9 cellular contexts compared by ENCODE assay signal in the genomic region with DNA sequence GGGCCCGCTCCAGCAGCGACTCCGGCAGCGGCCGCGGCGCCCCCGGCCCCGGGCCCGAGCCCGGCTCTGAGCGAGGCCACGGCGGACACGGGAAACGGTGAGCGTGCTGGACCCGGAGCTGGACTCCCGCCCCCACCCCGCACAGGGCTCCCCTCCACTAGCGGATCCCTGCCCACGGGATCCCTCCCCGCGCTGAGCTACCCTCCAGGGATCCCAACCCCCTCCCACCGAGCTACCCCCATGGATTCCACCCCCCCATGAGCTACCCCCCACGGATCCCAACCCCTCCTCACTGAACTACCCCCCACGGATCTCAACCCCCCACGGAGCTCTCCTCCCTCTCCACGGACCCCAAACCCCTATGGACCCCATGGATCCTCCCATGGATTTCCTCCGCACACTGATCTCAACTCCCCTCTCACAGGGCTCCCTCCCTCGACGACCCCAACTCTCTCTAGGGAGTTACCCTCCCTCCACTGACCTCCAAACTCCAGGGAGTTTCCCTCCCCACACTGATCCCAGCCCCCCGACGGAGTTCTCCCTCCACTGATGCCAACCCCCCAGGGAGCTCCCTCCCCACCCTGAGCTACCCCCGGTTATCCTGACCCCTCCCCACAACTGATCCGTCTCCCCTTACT. TPM values are rescaled to one million over a fixed set of nuclear protein-coding genes. Genes with fewer than 3 reads are reported as not detected.
DNase-seq lines count a peak whose midpoint lies in the region; ATAC-seq, FAIRE-seq and TF ChIP-seq lines count a peak whose summit lies in the region.
"Had no signal": no experiment of that assay in that cellular context is flagged by ENCODE, and none has a peak within 500 bp of the region (broad histone marks: within the 10 kb centered on the region; RNA-seq: fewer than 3 reads in every experiment).

No MANE protein-coding gene starts in this region.

- no peak overlapping the region for H2BK20ac ChIP-seq in H1 (ENCODE audit: low read length)

- H3K79me2 ChIP-seq in H1 (ENCODE audit: control insufficient read depth in 1 of 2, insufficient read depth in 2 of 2, low read length in 2 of 2): no peaks in the 10 kb centered on the region

- peaks cover 3% of the 10 kb centered on the region; the same call in 1 of the 2 replicates for H3K79me1 ChIP-seq in H1 (ENCODE audit: low read depth, low read length)

- H2AK5ac ChIP-seq in H1 (ENCODE audit: low read depth, low read length): no peak overlapping the region

- H2BK120ac ChIP-seq in H1 (replicated peaks; ENCODE audit: low read depth, low read length): no peak overlapping the region

- peak overlapping the region in 8 of 11 experiments; percentile 24 to 66 (median 40); a peak in 3 of 22 replicates for H3K9ac ChIP-seq in BLaER1 treated with 17β-estradiol and CSF1 and Interleukin-3, amounts not matched to agents 10 nM and 100 nM
- peak overlapping the region in 1 of 4 experiments; percentile 46; a peak in 1 of 7 replicates for H3K9ac ChIP-seq in H1 (replicated peaks in 1 of 4; ENCODE audit: extremely low read depth in 1 of 4, low read depth in 3 of 4, low read length in 3 of 4)

- H3K18ac ChIP-seq in H1 (ENCODE audit: extremely low read depth, low read length): peak overlapping the region; percentile 62

- no peak overlapping the region for H3K23ac ChIP-seq in H1 (ENCODE audit: insufficient read length)

- H3K56ac ChIP-seq in H1 (replicated peaks; ENCODE audit: insufficient read length, low read depth, low read length): no peak overlapping the region

- TF ChIP-seq POLR2A in H1 (IDR thresholded peaks at IDR 0.05; ENCODE audit: control extremely low read depth in 1 of 2, low read depth in 2 of 2, low read length in 2 of 2): no peak

- ATAC-seq in RWPE2 (ENCODE audit: low read depth) (no peak), omental fat pad (ENCODE audit: low FRiP score) (peak; percentile 4)

- H2BK5ac ChIP-seq in H1 (ENCODE audit: low read depth, low read length): no peak overlapping the region

- peak overlapping the region; percentile 81 to 97 (median 93) for H3K4me2 ChIP-seq in BLaER1 treated with 17β-estradiol and CSF1 and Interleukin-3, amounts not matched to agents 10 nM and 100 nM
- H3K4me2 ChIP-seq in H1 (ENCODE audit: insufficient read depth in 1 of 2, low read depth in 2 of 2, low read length in 2 of 2): peak overlapping the region; percentile 70 to 90

- H3K36me3 ChIP-seq in BLaER1 treated with 17β-estradiol and CSF1 and Interleukin-3, amounts not matched to agents 10 nM and 100 nM: no peaks in the 10 kb centered on the region
- H3K36me3 ChIP-seq in RWPE2 (ENCODE audit: low read depth) (no peaks in the 10 kb centered on the region), H1 (ENCODE audit: control insufficient read depth in 2 of 4, insufficient read depth in 4 of 4, low read length in 3 of 4) (peaks cover 2 to 8% (median 3%) of the 10 kb centered on the region in 4 experiments; a peak in 4 of 8 replicates)

- peaks cover 15% of the 10 kb centered on the region for H3K23me2 ChIP-seq in H1 (ENCODE audit: low read depth, low read length)

- peaks cover 0 to 22% (median 15%) of the 10 kb centered on the region in 10 experiments; a peak in 18 of 20 replicates for H3K4me1 ChIP-seq in BLaER1 treated with 17β-estradiol and CSF1 and Interleukin-3, amounts not matched to agents 10 nM and 100 nM
- no peaks in the 10 kb centered on the region for H3K4me1 ChIP-seq in RWPE2 (ENCODE audit: insufficient read depth, poor library complexity, severe bottlenecking)
- peaks cover 0 to 11% (median 6%) of the 10 kb centered on the region in 4 experiments; a peak in 5 of 7 replicates for H3K4me1 ChIP-seq in H1 (replicated peaks in 1 of 4; ENCODE audit: control insufficient read depth in 3 of 4, insufficient read depth in 4 of 4, low read length in 3 of 4)

- CTCF ChIA-PET in H1 (lab: Charles Lee; ENCODE audit: partially characterized antibody): interaction anchor here (0.6 to 19.4 kb wide), 10 partner anchors 8 to 207 kb away, joined by 3 to 426 read pairs (median 6); partner anchors contain the start of gene HSPB1

- no CpG with 5 or more reads among the region's 36 CpGs for WGBS in H1 (ENCODE audit: extremely low coverage in 1 of 2, insufficient coverage in 1 of 2, insufficient read length in 1 of 2, insufficient replicate concordance in 2 of 2, low coverage in 1 of 2, low lambda C conversion rate in 2 of 2, missing lambda C conversion rate in 1 of 2), 2 experiments

- TF ChIP-seq RAD21 in H1 (IDR thresholded peaks at IDR 0.05 in 1 of 2, conservative IDR thresholded peaks at IDR 0.05 in 1 of 2; ENCODE audit: low read depth in 2 of 2, low read length in 2 of 2): no peak

- no peak overlapping the region for H4K91ac ChIP-seq in H1 (replicated peaks; ENCODE audit: insufficient read length, low read length)

- TF ChIP-seq EP300 in H1 (IDR thresholded peaks at IDR 0.05; ENCODE audit: borderline replicate concordance in 1 of 2, low read depth in 2 of 2, low read length in 2 of 2): no peak

- peaks cover 62 to 90% (median 83%) of the 10 kb centered on the region in 11 experiments for H3K27me3 ChIP-seq in BLaER1 treated with 17β-estradiol and CSF1 and Interleukin-3, amounts not matched to agents 10 nM and 100 nM
- H3K27me3 ChIP-seq in RWPE2 (ENCODE audit: insufficient read depth, poor library complexity, severe bottlenecking) (peaks cover 8% of the 10 kb centered on the region), H1 (replicated peaks in 1 of 4; ENCODE audit: control insufficient read depth in 3 of 4, extremely low read depth in 1 of 4, insufficient read depth in 3 of 4, low read length in 3 of 4) (peaks cover 8 to 34% (median 17%) of the 10 kb centered on the region in 4 experiments)

- peak overlapping the region; percentile 49 to 73 (median 62) for H3K4me3 ChIP-seq in BLaER1 treated with 17β-estradiol and CSF1 and Interleukin-3, amounts not matched to agents 10 nM and 100 nM
- H3K4me3 ChIP-seq in RWPE2 (ENCODE audit: severe bottlenecking) (peak overlapping the region; percentile 68), H1 (ENCODE audit: extremely low read depth in 1 of 4, insufficient read depth in 2 of 4, low read depth in 3 of 4, low read length in 4 of 4) (peak overlapping the region; percentile 49 to 95 (median 58))

- peaks cover 0 to 6% (median 0%) of the 10 kb centered on the region in 11 experiments; a peak in 2 of 22 replicates for H3K9me3 ChIP-seq in BLaER1 treated with 17β-estradiol and CSF1 and Interleukin-3, amounts not matched to agents 10 nM and 100 nM (replicated peaks in 1 of 11)
- no peaks in the 10 kb centered on the region for H3K9me3 ChIP-seq in RWPE2 (ENCODE audit: severe bottlenecking)
- H3K9me3 ChIP-seq in H1 (ENCODE audit: insufficient read depth in 2 of 2, low read depth in 1 of 2, low read length in 1 of 2): no peaks in the 10 kb centered on the region

- H4K8ac ChIP-seq in H1 (ENCODE audit: extremely low read depth, insufficient read depth, low read length): no peak overlapping the region

- no peak for FAIRE-seq in H1 (lab: Jason Lieb, UNC)

- H4K5ac ChIP-seq in H1 (ENCODE audit: insufficient read length, low read depth, low read length): peak overlapping the region; percentile 25

- H2BK15ac ChIP-seq in H1 (ENCODE audit: low read length): no peak overlapping the region

- DNase-seq in RWPE2 (ENCODE audit: low spot score) (no peak), H1 (ENCODE audit: low read depth in 1 of 2, low spot score in 2 of 2) (no peak), omental fat pad (ENCODE audit: low spot score) (no peak), Kasumi-1 (lab: John Stamatoyannopoulos, UW) (no peak), occipital lobe (lab: John Stamatoyannopoulos, UW) (no peak), cerebellum (ENCODE audit: low spot score) (no peak), 8988T (no peak)

- H2BK12ac ChIP-seq in H1 (ENCODE audit: low read depth, low read length): no peak overlapping the region

- H3K4ac ChIP-seq in H1 (replicated peaks; ENCODE audit: insufficient read length, low read depth, low read length): no peak overlapping the region

- H4K20me1 ChIP-seq in BLaER1 treated with 17β-estradiol and CSF1 and Interleukin-3, amounts not matched to agents 10 nM and 100 nM: peaks cover 0 to 6% (median 0%) of the 10 kb centered on the region in 11 experiments; a peak in 5 of 22 replicates
- H4K20me1 ChIP-seq in H1 (replicated peaks in 1 of 2; ENCODE audit: control insufficient read depth in 1 of 2, insufficient read depth in 2 of 2, low read length in 2 of 2): peaks cover 0 to 4% of the 10 kb centered on the region in 2 experiments

- H3K27ac ChIP-seq in BLaER1 treated with 17β-estradiol and CSF1 and Interleukin-3, amounts not matched to agents 10 nM and 100 nM: no peak overlapping the region
- H3K27ac ChIP-seq in RWPE2 (ENCODE audit: poor library complexity, severe bottlenecking) (no peak overlapping the region), H1 (ENCODE audit: low read depth, low read length) (no peak overlapping the region)
- H3K27ac ChIP-seq: epithelial cell of prostate had no signal

- TF ChIP-seq CTCF in RWPE2 (IDR thresholded peaks at IDR 0.05; ENCODE audit: poor library complexity, severe bottlenecking) (no peak), H1 (IDR thresholded peaks at IDR 0.05; ENCODE audit: control extremely low read depth in 1 of 3, insufficient read depth in 1 of 3, low read depth in 1 of 3, low read length in 3 of 3) (no peak), omental fat pad (IDR thresholded peaks at IDR 0.05) (no peak)

- POLR2A ChIA-PET in H1 (lab: Charles Lee; ENCODE audit: partially characterized antibody): interaction anchor here (0.6 to 4.7 kb wide), 13 partner anchors 10 to 97 kb away, joined by 3 to 22 read pairs (median 6); partner anchors contain the start of genes HSPB1 and YWHAG

- H3K14ac ChIP-seq in H1 (ENCODE audit: insufficient read length): no peak overlapping the region

- no peak overlapping the region for H2AFZ ChIP-seq in H1 (ENCODE audit: low read length)

TF ChIP-seq in H1, 55 proteins besides CTCF, POLR2A, EP300 and RAD21:
- TF ChIP-seq PHF8 (conservative IDR thresholded peaks at IDR 0.05; ENCODE audit: low read depth, low read length): no peak
- TF ChIP-seq EGR1 (IDR thresholded peaks at IDR 0.05; ENCODE audit: borderline replicate concordance, low read depth, low read length): peak; percentile 43; the same call in 1 of the 2 replicates
- TF ChIP-seq RNF2 (IDR thresholded peaks at IDR 0.05; ENCODE audit: borderline replicate concordance, low read depth, low read length, missing control alignments, poor library complexity, severe bottlenecking): no peak
- peak; percentile 43 for TF ChIP-seq ASH2L (IDR thresholded peaks at IDR 0.05; ENCODE audit: low read length)

RNA-seq across cellular contexts. Expression of gene HSPB1, which starts 20.6 kb away (rescaled TPM):
- 165 and 194 TPM in 2 replicates for total RNA-seq in H1 (2021; fragmentation: NEBNext Ultra II Directional; extraction: Animal tissue kit (Norgen Biotek cat#: 25700))
- 254 and 440 TPM in 2 replicates for polyA plus RNA-seq in H1 (2011; rRNA removed)
- polyA plus RNA-seq in H1 (2011; cell fraction: cytosol; rRNA removed): 140 TPM
- polyA plus RNA-seq in H1 (2011; cell fraction: nucleus; rRNA removed): 158 TPM
- 103 to 239 TPM (median 205 TPM) in 4 replicates for polyA plus RNA-seq in H1 (2012, experiment 1 of 2)
- polyA plus RNA-seq in H1 (2012, experiment 2 of 2): 130 TPM
- 200 TPM for polyA plus RNA-seq in H1 (2013, experiment 1 of 2)
- 202 TPM for polyA plus RNA-seq in H1 (2013, experiment 2 of 2)
- 12.2 and 16.7 TPM in 2 replicates for polyA minus RNA-seq in H1 (2011; rRNA and poly(A)+ RNA removed)
- 52.6 TPM for polyA minus RNA-seq in H1 (2011; cell fraction: cytosol; rRNA and poly(A)+ RNA removed)
- polyA minus RNA-seq in H1 (2011; cell fraction: nucleus; rRNA and poly(A)+ RNA removed): 46.7 TPM
- total RNA-seq in omental fat pad (100 to 1,000 TPM; 178 to 353 (median 267) TPM), occipital lobe (2.7 TPM), cerebellum (11.9 TPM)

Comparison
In these comparisons a context has a peak if more than half of its experiments do, and no peak if none do; other contexts are left out.
1. RNA of gene HSPB1, which starts 20.6 kb away (total RNA-seq): 178 to 353 TPM in omental fat pad and 165 to 194 TPM in H1; 11.9 TPM in cerebellum (single experiment) and 2.7 TPM in occipital lobe (single experiment); every median in the first group is over 10 times any median in the second.
2. Peak in every context shown above with its lines, with median percentiles within 50 percentile points of each other: H3K4me3 ChIP-seq.